In the genomic region with DNA sequence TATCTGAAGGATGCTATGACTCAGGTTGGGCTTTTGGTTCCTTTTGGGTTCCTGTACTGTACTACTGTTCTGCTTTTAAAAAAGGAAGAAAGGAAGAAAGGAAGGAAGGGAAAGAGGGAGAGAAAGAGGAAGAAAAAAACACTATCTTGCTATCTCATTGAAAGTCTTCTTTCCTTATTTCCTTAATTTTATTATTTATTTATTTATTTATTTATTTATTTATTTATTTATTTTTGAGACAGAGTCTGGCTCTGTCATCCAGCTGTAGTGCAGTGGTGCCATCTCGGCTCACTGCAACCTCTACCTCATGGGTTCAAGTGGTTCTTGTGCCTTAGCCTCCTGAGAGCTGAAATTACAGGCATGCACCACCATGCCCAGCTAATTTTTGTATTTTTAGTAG, we compare ENCODE assay signal across 11 cellular contexts.
"Had no signal": no experiment of that assay in that cellular context is flagged by ENCODE, and none has a peak within 500 bp of the region (broad histone marks: within the 10 kb centered on the region; RNA-seq: fewer than 3 reads in every experiment).

No MANE protein-coding gene starts in this region.

- H3K27ac ChIP-seq: GM23248 had no signal

- H3K4me2 ChIP-seq: GM23338 had no signal

- DNase-seq: GM23248, GOT3, H7, H9, HCEC 1CT, HFFc6 had no signal

- FAIRE-seq: H1, H54 had no signal

- ATAC-seq: GM23338, HCT116 had no signal

- H3K36me3 ChIP-seq: HAP-1 had no signal

- H3K4me1 ChIP-seq: HAP-1 had no signal

- H3K4me3 ChIP-seq: GM23248, GM23338, HAP-1 had no signal
